ENCODE assay signal across 7 cellular contexts in genomic region chr18:25896178-25896780, GRCh38.
DNase-seq lines count a peak whose midpoint lies in the region; ATAC-seq and TF ChIP-seq lines count a peak whose summit lies in the region.

No MANE protein-coding gene starts in this region.

- H3K4me3 Mint-ChIP-seq in chondrocyte (ENCODE audit: unreplicated experiment) = no peak overlapping the region

- ATAC-seq in GM19397 (IDR thresholded peaks at IDR 0.05; ENCODE audit: unreplicated experiment) = peak; percentile 80
- peak; percentile 85 for ATAC-seq in HG03442 (IDR thresholded peaks at IDR 0.05; ENCODE audit: unreplicated experiment)
- no peak for ATAC-seq in lung (ENCODE audit: insufficient read depth, low FRiP score)

- H3K27me3 Mint-ChIP-seq in chondrocyte (ENCODE audit: low read depth) = no peaks in the 10 kb centered on the region

- H3K4me3 ChIP-seq in NT2/D1 (ENCODE audit: insufficient read length, low read depth) (no peak overlapping the region), lung (no peak overlapping the region)

- H3K27ac ChIP-seq in lung (ENCODE audit: low read depth in 1 of 2, low read length in 1 of 2) = no peak overlapping the region

- H3K4me1 ChIP-seq in NT2/D1 (ENCODE audit: insufficient read depth, insufficient read length) (no peaks in the 10 kb centered on the region), lung (ENCODE audit: control insufficient read depth in 2 of 2, insufficient read depth in 2 of 2, low read length in 2 of 2) (no peaks in the 10 kb centered on the region)

- no peaks in the 10 kb centered on the region for H3K9me3 ChIP-seq in NT2/D1 (ENCODE audit: insufficient read depth, low read length)
- peaks cover 4 to 7% of the 10 kb centered on the region in 2 donors for H3K9me3 ChIP-seq in lung (ENCODE audit: control insufficient read depth in 2 of 2, insufficient read depth in 1 of 2, low read length in 1 of 2)

- no peaks in the 10 kb centered on the region for H3K27me3 ChIP-seq in NT2/D1 (ENCODE audit: insufficient read depth, insufficient read length)
- H3K27me3 ChIP-seq in lung (ENCODE audit: control insufficient read depth, insufficient read depth) = no peaks in the 10 kb centered on the region

- H3K4me1 Mint-ChIP-seq in chondrocyte (ENCODE audit: low read depth) = peaks cover 4% of the 10 kb centered on the region

- peaks cover 6% of the 10 kb centered on the region for H3K9me3 Mint-ChIP-seq in chondrocyte (ENCODE audit: low read depth)

- DNase-seq in EL (peak; percentile 56), NT2/D1 (ENCODE audit: low read depth, low spot score) (peak; percentile 1), chondrocyte (ENCODE audit: low spot score) (no peak), lung (ENCODE audit: low spot score) (no peak)
- DNase-seq in activated CD4-positive, CD25-positive, alpha-beta regulatory T cell (lab: John Stamatoyannopoulos, UW) = no peak

- 15 to 20% methylated on average over 10 of the region's 10 CpGs for WGBS in lung, 2 donors

- no peaks in the 10 kb centered on the region for H3K36me3 Mint-ChIP-seq in chondrocyte (ENCODE audit: low read depth)

- TF ChIP-seq CTCF in chondrocyte (IDR thresholded peaks at IDR 0.05) = peak; percentile 98
- peak; percentile 9 for TF ChIP-seq CTCF in lung (IDR thresholded peaks at IDR 0.05; ENCODE audit: control extremely low read depth, extremely low read depth)

- no peak overlapping the region for H3K27ac Mint-ChIP-seq in chondrocyte (ENCODE audit: unreplicated experiment)

- H3K36me3 ChIP-seq in NT2/D1 (ENCODE audit: insufficient read depth, insufficient read length, low read length) (no peaks in the 10 kb centered on the region), lung (ENCODE audit: control insufficient read depth in 2 of 2, insufficient read depth in 2 of 2, low read length in 2 of 2) (no peaks in the 10 kb centered on the region)

- H3K9ac ChIP-seq in NT2/D1 (ENCODE audit: insufficient read length, low read depth) = no peak overlapping the region

Comparison
In these comparisons a context has a peak if more than half of its experiments do, and no peak if none do; other contexts are left out.
1. DNase-seq: peak in EL (single experiment) and NT2/D1 (single experiment); none in chondrocyte (single experiment), lung (single experiment) and activated CD4-positive, CD25-positive, alpha-beta regulatory T cell (0 of 4).